In genomic region chr12:115455268-115455681, GRCh38 we compare ENCODE assay signal across 1 cellular context.
A peak's percentile ranks its signal among the peaks of the same experiment; 100 is the strongest.
TF ChIP-seq lines count a peak whose summit lies in the region.

No MANE protein-coding gene starts in this region.

TF ChIP-seq in HepG2, 621 proteins besides CTCF, POLR2A, EP300 and RAD21 (continued from another document):
- TF ChIP-seq GRHL1 (CRISPR knock-in tag; conservative IDR thresholded peaks at IDR 0.05) (no peak), TRIM22 (IDR thresholded peaks at IDR 0.05) (no peak), ZGPAT (CRISPR knock-in tag; IDR thresholded peaks at IDR 0.05) (peak; percentile 31; the same call in 1 of the 2 replicates), TFDP2 (CRISPR knock-in tag; IDR thresholded peaks at IDR 0.05) (no peak), ZNF224 (CRISPR knock-in tag; IDR thresholded peaks at IDR 0.05) (no peak), ZBTB39 (CRISPR knock-in tag; IDR thresholded peaks at IDR 0.05) (no peak), KLF9 (CRISPR knock-in tag; IDR thresholded peaks at IDR 0.05; ENCODE audit: low read depth) (no peak), ZNF766 (CRISPR knock-in tag; IDR thresholded peaks at IDR 0.05; ENCODE audit: borderline replicate concordance) (no peak), MZF1 (CRISPR knock-in tag; IDR thresholded peaks at IDR 0.05; ENCODE audit: borderline replicate concordance) (no peak), HBP1 (CRISPR knock-in tag; IDR thresholded peaks at IDR 0.05; ENCODE audit: low read depth) (no peak), ZNF629 (CRISPR knock-in tag; conservative IDR thresholded peaks at IDR 0.05) (peak; percentile 91), ZNF891 (CRISPR knock-in tag; IDR thresholded peaks at IDR 0.05) (no peak), FOXA1 (IDR thresholded peaks at IDR 0.05) (no peak), FOXA1 (CRISPR knock-in tag; IDR thresholded peaks at IDR 0.05) (peak; percentile 34; the same call in 1 of the 2 replicates), SALL1 (CRISPR knock-in tag; IDR thresholded peaks at IDR 0.05) (0 out of 2 replicates have a peak, but pooled peaks have one; percentile 29), ZBTB46 (CRISPR knock-in tag; IDR thresholded peaks at IDR 0.05; ENCODE audit: borderline replicate concordance) (no peak), ZNF431 (CRISPR knock-in tag; IDR thresholded peaks at IDR 0.05; ENCODE audit: borderline replicate concordance, low read depth) (no peak), CERS6 (CRISPR knock-in tag; IDR thresholded peaks at IDR 0.05) (no peak), PRDM10 (CRISPR knock-in tag; IDR thresholded peaks at IDR 0.05; ENCODE audit: low read depth) (peak; percentile 35; the same call in 1 of the 2 replicates), ZFY (CRISPR knock-in tag; IDR thresholded peaks at IDR 0.05) (0 out of 2 replicates have a peak, but pooled peaks have one; percentile 33), FOSL2 (CRISPR knock-in tag; IDR thresholded peaks at IDR 0.05) (peak; percentile 86), ZSCAN25 (CRISPR knock-in tag; IDR thresholded peaks at IDR 0.05) (peak; percentile 73), STAT6 (CRISPR knock-in tag; IDR thresholded peaks at IDR 0.05; ENCODE audit: borderline replicate concordance) (no peak), GTF2F1 (IDR thresholded peaks at IDR 0.05; ENCODE audit: low read length) (no peak), PRPF4 (IDR thresholded peaks at IDR 0.05; ENCODE audit: low read depth, low read length, poor library complexity, severe bottlenecking) (no peak), ZBTB20 (CRISPR knock-in tag; IDR thresholded peaks at IDR 0.05; ENCODE audit: borderline replicate concordance, low read depth) (no peak), ZNF75D (CRISPR knock-in tag; IDR thresholded peaks at IDR 0.05; ENCODE audit: borderline replicate concordance) (no peak), CREM (IDR thresholded peaks at IDR 0.05) (no peak), CREM (CRISPR knock-in tag; IDR thresholded peaks at IDR 0.05) (no peak), GATAD1 (CRISPR knock-in tag; IDR thresholded peaks at IDR 0.05) (no peak), HOMEZ (CRISPR knock-in tag; IDR thresholded peaks at IDR 0.05; ENCODE audit: low read depth) (no peak), MBNL3 (CRISPR knock-in tag; conservative IDR thresholded peaks at IDR 0.05) (no peak), ZNF160 (CRISPR knock-in tag; IDR thresholded peaks at IDR 0.05) (no peak), RXRA (CRISPR knock-in tag; IDR thresholded peaks at IDR 0.05) (no peak), ZNF780A (CRISPR knock-in tag; IDR thresholded peaks at IDR 0.05) (no peak), ZNF567 (CRISPR knock-in tag; IDR thresholded peaks at IDR 0.05; ENCODE audit: borderline replicate concordance) (no peak), ZNF784 (CRISPR knock-in tag; IDR thresholded peaks at IDR 0.05; ENCODE audit: borderline replicate concordance) (no peak)
